Comparison of ENCODE assay signal across 12 cellular contexts in the genomic region with DNA sequence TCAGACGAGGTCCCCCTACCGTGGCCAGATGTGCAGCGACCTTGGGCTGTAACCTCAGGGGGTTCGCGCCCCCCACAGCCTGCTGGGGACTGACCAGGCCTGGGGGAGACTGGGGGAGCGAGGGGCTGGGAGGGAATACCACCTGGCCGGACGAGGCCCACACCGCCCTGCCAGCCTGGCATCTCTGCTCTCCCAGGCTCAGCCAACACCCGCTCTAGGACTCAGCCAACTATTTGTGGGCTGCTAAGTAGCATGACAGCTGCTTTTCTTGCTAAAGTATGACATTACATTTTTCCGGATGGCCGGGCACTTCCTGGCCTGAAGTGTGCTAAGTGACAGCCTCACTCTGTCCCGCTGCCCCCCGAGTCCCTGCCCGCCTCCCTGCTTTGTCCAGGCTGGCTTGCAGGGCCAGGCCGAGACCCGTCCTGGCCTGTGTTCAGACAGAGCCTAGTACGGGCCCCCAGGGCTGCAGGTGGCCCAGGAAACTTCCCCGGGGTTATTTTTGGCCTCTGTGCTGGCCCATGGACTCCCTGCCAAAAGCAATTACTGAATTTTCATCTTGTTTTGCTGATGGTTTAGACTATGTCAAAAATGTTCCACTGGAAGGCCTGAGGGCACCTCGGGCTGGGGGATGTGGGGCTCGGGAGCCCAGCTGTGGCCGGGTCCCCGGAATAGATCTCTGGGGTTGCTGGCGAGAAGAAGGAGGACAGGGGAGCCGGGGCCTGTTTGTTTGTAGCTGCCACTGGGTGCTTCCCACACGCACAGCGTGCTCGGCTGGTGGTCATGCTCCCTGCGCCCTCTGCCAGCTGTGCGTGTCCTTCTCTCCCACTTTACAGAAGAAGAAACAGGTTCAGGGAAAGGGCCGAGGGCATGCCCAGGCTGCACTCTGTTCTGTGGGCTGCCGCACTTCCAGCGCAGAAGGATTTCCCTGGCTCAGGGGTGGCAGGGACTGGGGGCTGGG. TPM values are rescaled to one million over a fixed set of nuclear protein-coding genes. Genes with fewer than 3 reads are reported as not detected.
DNase-seq lines count a peak whose midpoint lies in the region; ATAC-seq and TF ChIP-seq lines count a peak whose summit lies in the region.
"Had no signal": no experiment of that assay in that cellular context is flagged by ENCODE, and none has a peak within 500 bp of the region (broad histone marks: within the 10 kb centered on the region; RNA-seq: fewer than 3 reads in every experiment).

No MANE protein-coding gene starts in this region.

- H3K27me3 ChIP-seq in MG63 = no peaks in the 10 kb centered on the region
- H3K27me3 ChIP-seq in body of pancreas = no peaks in the 10 kb centered on the region
- H3K27me3 ChIP-seq in tibial artery = peaks cover 0 to 21% of the 10 kb centered on the region in 2 donors

- no peak for TF ChIP-seq CTCF in body of pancreas (IDR thresholded peaks at IDR 0.05)
- TF ChIP-seq CTCF in tibial artery (IDR thresholded peaks at IDR 0.05) = no peak
- TF ChIP-seq CTCF in GM13976 (IDR thresholded peaks at IDR 0.05; ENCODE audit: borderline replicate concordance, control extremely low read depth, extremely low read depth, insufficient read depth, missing control alignments) = no peak
- TF ChIP-seq CTCF in GM13977 (IDR thresholded peaks at IDR 0.05; ENCODE audit: extremely low read depth, insufficient read depth, missing control alignments) = no peak

- no peak for TF ChIP-seq POLR2A in body of pancreas (IDR thresholded peaks at IDR 0.05)

- peak; percentile 47 for DNase-seq in MG63
- no peak for DNase-seq in body of pancreas
- DNase-seq in kidney glomerular epithelial cell (lab: John Stamatoyannopoulos, UW) = peak; percentile 12
- DNase-seq in tibial artery = no peak
- DNase-seq in NCI-H2227 treated with DMSO at 0.1 percent for 48 hours (lab: John Stamatoyannopoulos, UW) = no peak
- DNase-seq in GM13976 (ENCODE audit: low spot score) = no peak
- no peak for DNase-seq in GM13977 (ENCODE audit: low spot score)
- DNase-seq in NCI-H1105 treated with DMSO at 0.1 percent for 48 hours (lab: John Stamatoyannopoulos, UW) = no peak
- DNase-seq: DND-41; NCI-H1417 treated with DMSO at 0.1 percent for 48 hours; stimulated activated naive B cell treated with anti-CD40 and anti-IgM and Interleukin-4, amounts not matched to agents 10 μg/mL and 1 μg/mL and 100 μg/mL, for 72 hours had no signal

- no peaks in the 10 kb centered on the region for H3K36me3 ChIP-seq in MG63
- H3K36me3 ChIP-seq in body of pancreas (replicated peaks in 1 of 2; ENCODE audit: insufficient read depth in 1 of 2, low read depth in 2 of 2) = no peaks in the 10 kb centered on the region
- H3K36me3 ChIP-seq in tibial artery = no peaks in the 10 kb centered on the region

- 67 to 69% methylated on average over 10 to 31 of the region's 33 CpGs for WGBS in body of pancreas, 2 donors

- H3K4me1 ChIP-seq in body of pancreas = peaks cover 9% of the 10 kb centered on the region
- peaks cover 7 to 28% (median 19%) of the 10 kb centered on the region in 4 donors for H3K4me1 ChIP-seq in tibial artery

- ATAC-seq in body of pancreas = peak; percentile 40
- ATAC-seq: stimulated activated naive B cell treated with anti-CD40 and anti-IgM and Interleukin-4, amounts not matched to agents 10 μg/mL and 1 μg/mL and 100 μg/mL, for 72 hours had no signal

- in situ Hi-C loops in GM13976 (cut with MboI; ENCODE audit: low sequenced_read_pairs, unreplicated experiment) (loop anchor here (25.0 kb wide), 1 partner anchor 305 kb away; no protein-coding TSS in a partner anchor), GM13977 (cut with MboI; ENCODE audit: low pct_unique_long_range_greater_than_20kb, low sequenced_read_pairs, unreplicated experiment) (no loop called here)

- H3K4me3 ChIP-seq in MG63 = no peak overlapping the region
- no peak overlapping the region for H3K4me3 ChIP-seq in body of pancreas
- no peak overlapping the region for H3K4me3 ChIP-seq in tibial artery

- H3K9me3 ChIP-seq in MG63 (no peaks in the 10 kb centered on the region), body of pancreas (no peaks in the 10 kb centered on the region), tibial artery (no peaks in the 10 kb centered on the region)

- intact Hi-C loops in body of pancreas (cut with DNase I) (loop anchor here (10.0 kb wide), 1 partner anchor 478 kb away; no protein-coding TSS in a partner anchor), tibial artery (cut with DNase I; ENCODE audit: low total_unique reads) (no loop called here)

- H3K27ac ChIP-seq in body of pancreas (peak overlapping the region in 3 of 4 donors; percentile 21 to 62 (median 39)), tibial artery (peak overlapping the region; percentile 42 to 65)

RNA-seq across cellular contexts. Expression of gene SLC2A6, which starts 13.4 kb away (rescaled TPM):
- total RNA-seq in MG63 (2014; rRNA removed; shearing (Covaris generic); ENCODE audit: low replicate concordance) = 3.5 and 7.6 TPM in 2 replicates
- 1 to 10 TPM; 2.6 to 3.0 TPM for total RNA-seq in body of pancreas

RNA-seq across cellular contexts. Expression of gene MYMK, which starts 32.4 kb away (rescaled TPM):
- total RNA-seq in MG63 (2014; rRNA removed; shearing (Covaris generic); ENCODE audit: low replicate concordance) = not detected in 2 replicates
- not detected for total RNA-seq in body of pancreas
- total RNA-seq: OCI-LY7 had no signal

RNA-seq across cellular contexts. Expression of gene CACFD1, which starts 32.6 kb away (rescaled TPM):
- 3.9 and 5.6 TPM in 2 replicates for total RNA-seq in MG63 (2014; rRNA removed; shearing (Covaris generic); ENCODE audit: low replicate concordance)
- total RNA-seq in body of pancreas = 10 to 100 TPM; 19.2 to 25.4 TPM

RNA-seq across cellular contexts. Expression of gene ADAMTSL2, which starts 42.2 kb away (rescaled TPM):
- total RNA-seq in MG63 (2014; rRNA removed; shearing (Covaris generic); ENCODE audit: low replicate concordance) = 0.10 and 0.72 TPM in 2 replicates
- 10 to 100 TPM in 1 of 2 donors, 1 to 10 TPM in 1; 4.2 to 21.8 TPM for total RNA-seq in body of pancreas

Comparison
In these comparisons a context has a peak if more than half of its experiments do, and no peak if none do; other contexts are left out.
1. DNase-seq: peak in MG63 (single experiment) and kidney glomerular epithelial cell (single experiment); none in body of pancreas (0 of 4), tibial artery (0 of 2), NCI-H2227 treated with DMSO at 0.1 percent for 48 hours (single experiment), GM13976 (single experiment), GM13977 (single experiment) and NCI-H1105 treated with DMSO at 0.1 percent for 48 hours (single experiment).